Comparison of ENCODE assay signal across 14 cellular contexts in the genomic region with DNA sequence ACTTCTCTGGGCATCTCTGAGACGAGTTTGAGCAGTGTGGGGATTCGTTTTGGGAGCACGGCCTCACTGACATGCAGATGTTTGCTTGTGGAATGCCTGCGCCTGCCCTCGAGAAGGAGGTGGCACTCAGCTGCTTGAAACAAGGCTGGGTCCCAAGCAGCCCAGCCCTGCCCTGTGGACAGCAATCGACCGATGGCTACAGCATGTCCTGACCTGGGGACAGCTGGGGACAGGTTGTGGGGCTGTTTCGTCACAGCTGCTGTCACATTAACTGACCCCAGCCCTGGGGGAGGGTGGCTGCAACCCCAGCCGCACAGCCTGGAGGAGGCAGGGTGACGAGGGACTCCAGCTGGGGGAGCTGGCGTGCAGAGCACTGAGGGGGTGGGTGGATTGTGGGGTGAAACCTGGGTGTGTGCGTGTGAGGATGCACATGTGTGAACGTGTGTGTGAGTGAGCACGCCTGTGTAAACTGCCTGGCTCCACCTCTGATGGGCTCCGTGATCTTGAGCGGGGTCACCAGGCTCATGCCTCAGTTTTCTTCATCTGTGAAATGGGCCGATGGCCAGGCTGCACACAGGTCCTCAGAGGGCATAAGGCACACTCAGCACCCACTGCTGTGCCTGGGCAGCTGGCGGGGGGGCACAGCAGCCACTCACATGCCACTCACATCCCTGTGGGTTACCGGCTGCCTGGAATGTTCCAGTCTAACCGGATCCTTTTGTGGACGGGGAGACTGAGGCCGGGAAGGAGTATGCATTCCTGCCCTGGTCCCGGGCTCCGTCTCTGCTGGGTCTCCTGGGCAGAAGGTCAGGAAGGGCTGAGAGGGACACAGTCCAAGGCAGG. TPM values are rescaled to one million over a fixed set of nuclear protein-coding genes. Genes with fewer than 3 reads are reported as not detected.
A peak's percentile ranks its signal among the peaks of the same experiment; 100 is the strongest.
DNase-seq lines count a peak whose midpoint lies in the region; ATAC-seq and TF ChIP-seq lines count a peak whose summit lies in the region.
"Had no signal": no experiment of that assay in that cellular context is flagged by ENCODE, and none has a peak within 500 bp of the region (broad histone marks: within the 10 kb centered on the region; RNA-seq: fewer than 3 reads in every experiment).

No MANE protein-coding gene starts in this region.

- peaks cover 63% of the 10 kb centered on the region for H3K79me2 ChIP-seq in GM23338 (replicated peaks; ENCODE audit: insufficient read depth)
- peaks cover 24% of the 10 kb centered on the region for H3K79me2 ChIP-seq in hepatocyte

- H3K4me3 ChIP-seq in GM23338, result no peak overlapping the region
- H3K4me3 ChIP-seq in body of pancreas, result no peak overlapping the region
- no peak overlapping the region for H3K4me3 ChIP-seq in hepatocyte
- H3K4me3 ChIP-seq in psoas muscle, result no peak overlapping the region
- H3K4me3 ChIP-seq: smooth muscle cell had no signal

- intact Hi-C loops in body of pancreas (cut with DNase I), result no loop called here
- intact Hi-C loops in psoas muscle (cut with DNase I), result no loop called here
- intact Hi-C loops in activated CD4-positive, alpha-beta T cell treated with anti-CD3 and anti-CD28 coated beads for 36 hours (cut with DNase I, micrococcal nuclease), result no loop called here

- H3K27ac ChIP-seq in GM23338 (ENCODE audit: low read depth), result no peak overlapping the region
- H3K27ac ChIP-seq in body of pancreas, result peak overlapping the region; percentile 15 to 67 (median 60)
- H3K27ac ChIP-seq in hepatocyte, result no peak overlapping the region
- H3K27ac ChIP-seq in psoas muscle, result no peak overlapping the region
- H3K27ac ChIP-seq: left lung had no signal

- no peaks in the 10 kb centered on the region for H3K36me3 ChIP-seq in GM23338 (ENCODE audit: insufficient read depth)
- H3K36me3 ChIP-seq in body of pancreas (replicated peaks in 1 of 2; ENCODE audit: insufficient read depth in 1 of 2, low read depth in 2 of 2), result no peaks in the 10 kb centered on the region
- no peaks in the 10 kb centered on the region for H3K36me3 ChIP-seq in hepatocyte (replicated peaks; ENCODE audit: insufficient read depth, low read depth)
- no peaks in the 10 kb centered on the region for H3K36me3 ChIP-seq in psoas muscle (ENCODE audit: insufficient read depth in 1 of 2, low read depth in 1 of 2)
- H3K36me3 ChIP-seq: left lung had no signal

- H3K27me3 Mint-ChIP-seq in GM23338 (ENCODE audit: insufficient read depth, low read depth, poor library complexity), result peaks cover 2% of the 10 kb centered on the region
- H3K27me3 Mint-ChIP-seq in activated CD4-positive, alpha-beta T cell treated with anti-CD3 and anti-CD28 coated beads, Interleukin-2, amount 10 ng/mL, durations not matched to agents 7 days and 5 days, result no peaks in the 10 kb centered on the region
- H3K27me3 Mint-ChIP-seq in activated CD4-positive, alpha-beta T cell treated with anti-CD3 and anti-CD28 coated beads for 36 hours, result no peaks in the 10 kb centered on the region
- H3K27me3 Mint-ChIP-seq: activated naive CD8-positive, alpha-beta T cell had no signal

- no peak overlapping the region for H2AFZ ChIP-seq in GM23338
- H2AFZ ChIP-seq in hepatocyte, result no peak overlapping the region

- no peak for TF ChIP-seq CTCF in GM23338 (conservative IDR thresholded peaks at IDR 0.05; ENCODE audit: low read depth in 2 of 2)
- no peak for TF ChIP-seq CTCF in body of pancreas (IDR thresholded peaks at IDR 0.05)
- TF ChIP-seq CTCF in hepatocyte (IDR thresholded peaks at IDR 0.05; ENCODE audit: poor library complexity), result no peak
- no peak for TF ChIP-seq CTCF in psoas muscle (IDR thresholded peaks at IDR 0.05)

- H3K9me3 Mint-ChIP-seq in GM23338, result peaks cover 3% of the 10 kb centered on the region; the same call in 1 of the 3 replicates
- H3K9me3 Mint-ChIP-seq in activated CD4-positive, alpha-beta T cell treated with anti-CD3 and anti-CD28 coated beads, Interleukin-2, amount 10 ng/mL, durations not matched to agents 7 days and 5 days, result peaks cover 16% of the 10 kb centered on the region
- peaks cover 8% of the 10 kb centered on the region for H3K9me3 Mint-ChIP-seq in activated CD4-positive, alpha-beta T cell treated with anti-CD3 and anti-CD28 coated beads for 36 hours (ENCODE audit: low read depth)

- peaks cover 16% of the 10 kb centered on the region for H3F3A ChIP-seq in GM23338 (replicated peaks; ENCODE audit: low read depth)

- H3K27me3 ChIP-seq in GM23338 (ENCODE audit: insufficient read depth) (no peaks in the 10 kb centered on the region), body of pancreas (no peaks in the 10 kb centered on the region), hepatocyte (no peaks in the 10 kb centered on the region), psoas muscle (ENCODE audit: insufficient read depth in 3 of 3, low read length in 2 of 3) (peaks cover 0 to 43% (median 2%) of the 10 kb centered on the region in 3 donors)

- DNase-seq in GM23338 (ENCODE audit: low spot score) (no peak), body of pancreas (no peak), hepatocyte (ENCODE audit: low spot score) (no peak), psoas muscle (peak; percentile 8 to 54)
- DNase-seq in activated CD4-positive, alpha-beta T cell treated with anti-CD3 and anti-CD28 coated beads, Interleukin-2, amount 10 ng/mL, durations not matched to agents 7 days and 5 days, result no peak
- DNase-seq in activated CD4-positive, alpha-beta T cell treated with anti-CD3 and anti-CD28 coated beads for 36 hours, result no peak
- DNase-seq: cerebellar nuclear complex, NCI-H1417 treated with DMSO at 0.1 percent for 48 hours had no signal

- peaks cover 7% of the 10 kb centered on the region; the same call in 2 of the 3 replicates for H3K4me1 Mint-ChIP-seq in GM23338
- no peaks in the 10 kb centered on the region for H3K4me1 Mint-ChIP-seq in activated CD4-positive, alpha-beta T cell treated with anti-CD3 and anti-CD28 coated beads, Interleukin-2, amount 10 ng/mL, durations not matched to agents 7 days and 5 days
- H3K4me1 Mint-ChIP-seq in activated CD4-positive, alpha-beta T cell treated with anti-CD3 and anti-CD28 coated beads for 36 hours, result no peaks in the 10 kb centered on the region

- POLR2A ChIA-PET in activated CD4-positive, alpha-beta T cell treated with anti-CD3 and anti-CD28 coated beads, Interleukin-2, amount 10 ng/mL, durations not matched to agents 7 days and 5 days (lab: Charles Lee), result no interaction called here
- POLR2A ChIA-PET in activated CD4-positive, alpha-beta T cell treated with anti-CD3 and anti-CD28 coated beads for 36 hours (lab: Charles Lee), result no interaction called here

- H3K9me2 ChIP-seq in GM23338 (ENCODE audit: insufficient read depth) (peaks cover 7% of the 10 kb centered on the region; the same call in 1 of the 2 replicates), hepatocyte (replicated peaks; ENCODE audit: insufficient read depth) (no peaks in the 10 kb centered on the region)

- no peaks in the 10 kb centered on the region for H3K4me1 ChIP-seq in GM23338 (ENCODE audit: insufficient read depth)
- H3K4me1 ChIP-seq in body of pancreas, result peaks cover 29% of the 10 kb centered on the region
- H3K4me1 ChIP-seq in hepatocyte (ENCODE audit: insufficient read depth), result peaks cover 14% of the 10 kb centered on the region
- no peaks in the 10 kb centered on the region for H3K4me1 ChIP-seq in psoas muscle

- TF ChIP-seq POLR2A in body of pancreas (IDR thresholded peaks at IDR 0.05), result no peak

- CTCF ChIA-PET in activated CD4-positive, alpha-beta T cell treated with anti-CD3 and anti-CD28 coated beads, Interleukin-2, amount 10 ng/mL, durations not matched to agents 7 days and 5 days (lab: Charles Lee), result interaction anchor here (1.1 to 1.2 kb wide), 2 partner anchors 18 to 23 kb away, joined by 3 read pairs; no protein-coding TSS in a partner anchor
- CTCF ChIA-PET in activated CD4-positive, alpha-beta T cell treated with anti-CD3 and anti-CD28 coated beads for 36 hours (lab: Charles Lee), result interaction anchor here (0.8 kb wide), 1 partner anchor 15 kb away, joined by 4 read pairs; no protein-coding TSS in a partner anchor

- H3K27ac Mint-ChIP-seq in GM23338, result peak overlapping the region; percentile 83; the same call in 1 of the 2 replicates
- no peak overlapping the region for H3K27ac Mint-ChIP-seq in activated CD4-positive, alpha-beta T cell treated with anti-CD3 and anti-CD28 coated beads, Interleukin-2, amount 10 ng/mL, durations not matched to agents 7 days and 5 days
- H3K27ac Mint-ChIP-seq in activated CD4-positive, alpha-beta T cell treated with anti-CD3 and anti-CD28 coated beads for 36 hours, result no peak overlapping the region
- H3K27ac Mint-ChIP-seq: activated naive CD8-positive, alpha-beta T cell had no signal

- H3K9me3 ChIP-seq in body of pancreas, result no peaks in the 10 kb centered on the region
- H3K9me3 ChIP-seq in hepatocyte (ENCODE audit: low read depth), result no peaks in the 10 kb centered on the region
- H3K9me3 ChIP-seq in psoas muscle, result no peaks in the 10 kb centered on the region
- H3K9me3 ChIP-seq: left lung had no signal

- no peak overlapping the region for H3K4me3 Mint-ChIP-seq in GM23338
- no peak overlapping the region for H3K4me3 Mint-ChIP-seq in activated CD4-positive, alpha-beta T cell treated with anti-CD3 and anti-CD28 coated beads, Interleukin-2, amount 10 ng/mL, durations not matched to agents 7 days and 5 days
- H3K4me3 Mint-ChIP-seq in activated CD4-positive, alpha-beta T cell treated with anti-CD3 and anti-CD28 coated beads for 36 hours, result no peak overlapping the region
- H3K4me3 Mint-ChIP-seq: activated naive CD8-positive, alpha-beta T cell; neural crest cell had no signal

- H3K36me3 Mint-ChIP-seq in GM23338 (ENCODE audit: low read depth), result peaks cover 16% of the 10 kb centered on the region; the same call in 2 of the 3 replicates
- no peaks in the 10 kb centered on the region for H3K36me3 Mint-ChIP-seq in activated CD4-positive, alpha-beta T cell treated with anti-CD3 and anti-CD28 coated beads, Interleukin-2, amount 10 ng/mL, durations not matched to agents 7 days and 5 days (ENCODE audit: low read depth)
- no peaks in the 10 kb centered on the region for H3K36me3 Mint-ChIP-seq in activated CD4-positive, alpha-beta T cell treated with anti-CD3 and anti-CD28 coated beads for 36 hours (ENCODE audit: low read depth)
- H3K36me3 Mint-ChIP-seq: activated naive CD8-positive, alpha-beta T cell had no signal

- 48 to 49% methylated on average over 14 to 24 of the region's 24 CpGs for WGBS in body of pancreas, 2 donors
- 81% methylated on average over 24 of the region's 24 CpGs for WGBS in hepatocyte (ENCODE audit: low lambda C conversion rate, missing lambda C conversion rate)
- WGBS in psoas muscle, 3 donors, result 43 to 51% (median 49%) methylated on average over 24 of the region's 24 CpGs

- no peak for ATAC-seq in GM23338
- no peak for ATAC-seq in body of pancreas
- no peak for ATAC-seq in psoas muscle
- ATAC-seq in GM21825 (IDR thresholded peaks at IDR 0.05; ENCODE audit: unreplicated experiment), result no peak
- ATAC-seq in GM21619 (IDR thresholded peaks at IDR 0.05; ENCODE audit: unreplicated experiment), result no peak
- ATAC-seq in activated CD4-positive, alpha-beta T cell treated with anti-CD3 and anti-CD28 coated beads for 36 hours, result no peak

- H4K20me1 ChIP-seq in GM23338 (replicated peaks; ENCODE audit: insufficient read depth) (peaks cover 13% of the 10 kb centered on the region; the same call in 1 of the 2 replicates), hepatocyte (ENCODE audit: insufficient read depth, poor library complexity, severe bottlenecking) (no peaks in the 10 kb centered on the region)

- H3K4me2 ChIP-seq in GM23338, result no peak overlapping the region
- peak overlapping the region; percentile 37 for H3K4me2 ChIP-seq in hepatocyte
- H3K4me2 ChIP-seq: smooth muscle cell had no signal

RNA-seq across cellular contexts. Expression of gene COL18A1, which starts 49.3 kb away (rescaled TPM):
- total RNA-seq in GM23338 (2014; rRNA removed; shearing (Covaris generic)), result 287 and 430 TPM in 2 replicates
- polyA plus RNA-seq in GM23338 (2016; fragmentation: Nextera tagmentation; extraction: Ambion mirVana) (38.4 and 45.1 TPM in 2 replicates), hepatocyte (140 and 178 TPM in 2 replicates), psoas muscle (10 to 100 TPM in 2 of 3 donors, 1 to 10 TPM in 1; 4.8 to 25.3 (median 11.3) TPM)
- total RNA-seq in body of pancreas (100 to 1,000 TPM; 108 to 284 TPM), hepatocyte (67.3 and 97.1 TPM in 2 replicates), psoas muscle (10 to 100 TPM; 11.6 to 21.1 (median 15.1) TPM)
- 1 to 10 TPM; 2.8 to 3.1 TPM for total RNA-seq in activated CD4-positive, alpha-beta T cell treated with anti-CD3 and anti-CD28 coated beads, Interleukin-2, amount 10 ng/mL, durations not matched to agents 7 days and 5 days
- 1 to 10 TPM; 8.0 to 8.8 TPM for total RNA-seq in activated CD4-positive, alpha-beta T cell treated with anti-CD3 and anti-CD28 coated beads for 36 hours

Comparison
In these comparisons a context has a peak if more than half of its experiments do, and no peak if none do; other contexts are left out.
1. DNase-seq: peak in psoas muscle (2 of 2); none in GM23338 (single experiment), body of pancreas (0 of 4), hepatocyte (single experiment), activated CD4-positive, alpha-beta T cell treated with anti-CD3 and anti-CD28 coated beads, Interleukin-2, amount 10 ng/mL, durations not matched to agents 7 days and 5 days (single experiment) and activated CD4-positive, alpha-beta T cell treated with anti-CD3 and anti-CD28 coated beads for 36 hours (single experiment).
2. H3K27ac ChIP-seq: peak in body of pancreas (4 of 4); none in GM23338 (single experiment), hepatocyte (single experiment) and psoas muscle (single experiment).